Comparison of ENCODE assay signal across 18 cellular contexts in genomic region chr2:134776836-134777235, GRCh38. TPM values are rescaled to one million over a fixed set of nuclear protein-coding genes. Genes with fewer than 3 reads are reported as not detected.
A peak's percentile ranks its signal among the peaks of the same experiment; 100 is the strongest.
DNase-seq lines count a peak whose midpoint lies in the region; ATAC-seq and TF ChIP-seq lines count a peak whose summit lies in the region.
"Had no signal": no experiment of that assay in that cellular context is flagged by ENCODE, and none has a peak within 500 bp of the region (broad histone marks: within the 10 kb centered on the region; RNA-seq: fewer than 3 reads in every experiment).

No MANE protein-coding gene starts in this region.

- no peaks in the 10 kb centered on the region for H3K36me3 Mint-ChIP-seq in glutamatergic neuron (ENCODE audit: unreplicated experiment)
- H3K36me3 Mint-ChIP-seq in progenitor cell of endocrine pancreas (ENCODE audit: insufficient read depth): no peaks in the 10 kb centered on the region
- H3K36me3 Mint-ChIP-seq: CD4-positive, CD25-positive, alpha-beta regulatory T cell; CD8-positive, alpha-beta memory T cell had no signal

- TF ChIP-seq CTCF in glutamatergic neuron (IDR thresholded peaks at IDR 0.05; ENCODE audit: partially characterized antibody, unreplicated experiment): no peak
- TF ChIP-seq CTCF in progenitor cell of endocrine pancreas (IDR thresholded peaks at IDR 0.05; ENCODE audit: unreplicated experiment): no peak

- DNase-seq in NCI-H2171 (lab: John Stamatoyannopoulos, UW) (peak; percentile 27), NCI-H524 (lab: John Stamatoyannopoulos, UW) (peak; percentile 80 to 94), glutamatergic neuron (no peak), progenitor cell of endocrine pancreas (ENCODE audit: low spot score, unreplicated experiment) (no peak), HCEC 1CT (no peak), NCI-H1417 treated with DMSO at 0.1 percent for 48 hours (lab: John Stamatoyannopoulos, UW) (no peak)
- DNase-seq in activated effector memory CD4-positive, alpha-beta T cell treated with anti-CD3 and anti-CD28 coated beads, Interleukin-2, amount 50 U/mL, for 16 hours: no peak
- DNase-seq: ACHN; BE2C; C1 segment of cervical spinal cord; CD4-positive, CD25-positive, alpha-beta regulatory T cell; CD8-positive, alpha-beta memory T cell; COR-L47; GM23248 had no signal

- H3K4me1 Mint-ChIP-seq in glutamatergic neuron (ENCODE audit: low read depth, unreplicated experiment) (peaks cover 35% of the 10 kb centered on the region), progenitor cell of endocrine pancreas (ENCODE audit: low read depth) (peaks cover 27% of the 10 kb centered on the region)
- H3K4me1 Mint-ChIP-seq: IgD-negative memory B cell had no signal

- ATAC-seq in HG02642 (IDR thresholded peaks at IDR 0.05; ENCODE audit: poor library complexity, unreplicated experiment): no peak
- ATAC-seq: HepG2 had no signal

- H3K27ac Mint-ChIP-seq in glutamatergic neuron (ENCODE audit: unreplicated experiment) (peak overlapping the region; percentile 1), progenitor cell of endocrine pancreas (peak overlapping the region; percentile 43)
- H3K27ac Mint-ChIP-seq: CD4-positive, CD25-positive, alpha-beta regulatory T cell; IgD-negative memory B cell had no signal

- H3K27me3 Mint-ChIP-seq in glutamatergic neuron (ENCODE audit: unreplicated experiment): no peaks in the 10 kb centered on the region
- peaks cover 10% of the 10 kb centered on the region for H3K27me3 Mint-ChIP-seq in progenitor cell of endocrine pancreas
- H3K27me3 Mint-ChIP-seq: IgD-negative memory B cell had no signal

- H3K4me3 Mint-ChIP-seq in glutamatergic neuron (ENCODE audit: unreplicated experiment): no peak overlapping the region
- H3K4me3 Mint-ChIP-seq in progenitor cell of endocrine pancreas (ENCODE audit: low read depth): no peak overlapping the region
- H3K4me3 Mint-ChIP-seq: CD4-positive, CD25-positive, alpha-beta regulatory T cell; CD8-positive, alpha-beta memory T cell; IgD-negative memory B cell had no signal

- no peaks in the 10 kb centered on the region for H3K9me3 Mint-ChIP-seq in glutamatergic neuron (ENCODE audit: unreplicated experiment)
- H3K9me3 Mint-ChIP-seq in progenitor cell of endocrine pancreas (ENCODE audit: low read depth): no peaks in the 10 kb centered on the region
- H3K9me3 Mint-ChIP-seq: CD8-positive, alpha-beta memory T cell; IgD-negative memory B cell had no signal

RNA-seq across cellular contexts. Expression of gene TMEM163, which starts 58.0 kb away (rescaled TPM):
- total RNA-seq in glutamatergic neuron (ENCODE audit: unreplicated experiment) (27.7 TPM), progenitor cell of endocrine pancreas (3.7 and 3.8 TPM in 2 replicates)
- total RNA-seq: CD8-positive, alpha-beta memory T cell; GM23248; H4; HepG2 had no signal

Comparison
In these comparisons a context has a peak if more than half of its experiments do, and no peak if none do; other contexts are left out.
1. DNase-seq: peak in NCI-H2171 (single experiment) and NCI-H524 (2 of 2); none in glutamatergic neuron (single experiment), progenitor cell of endocrine pancreas (single experiment), HCEC 1CT (single experiment), activated effector memory CD4-positive, alpha-beta T cell treated with anti-CD3 and anti-CD28 coated beads, Interleukin-2, amount 50 U/mL, for 16 hours (single experiment) and NCI-H1417 treated with DMSO at 0.1 percent for 48 hours (single experiment).